Comparison of ENCODE assay signal across 1 cellular context in the genomic region with DNA sequence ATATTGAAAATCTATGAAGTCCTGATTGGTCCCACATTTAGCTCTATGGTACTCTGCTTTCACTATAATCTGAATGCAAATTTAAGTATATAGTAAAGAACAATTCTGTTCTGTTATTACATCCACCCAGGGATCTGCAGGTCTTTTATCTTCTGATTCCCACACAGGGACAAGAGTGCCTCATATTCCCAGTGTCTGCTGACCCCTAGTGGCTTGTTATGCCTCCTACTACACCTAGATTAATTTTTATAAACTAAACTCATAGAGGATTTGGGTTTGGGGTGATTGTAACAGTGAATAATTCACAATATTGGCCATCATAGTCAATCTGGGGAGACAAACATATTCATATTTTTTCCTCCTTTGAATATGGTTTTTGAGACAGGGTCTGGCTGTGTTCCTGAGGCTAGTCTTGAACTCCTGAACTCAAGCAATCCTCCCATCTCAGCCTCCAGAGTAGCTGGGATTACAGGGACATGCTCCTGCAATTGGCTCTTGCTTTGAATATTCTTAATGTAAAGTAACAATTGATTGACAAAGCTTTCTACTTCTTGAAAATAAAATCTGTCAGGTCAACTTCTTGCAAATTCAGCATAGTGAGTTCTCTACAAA.
TF ChIP-seq lines count a peak whose summit lies in the region.

No MANE protein-coding gene starts in this region.

TF ChIP-seq in K562, 482 proteins besides CTCF, POLR2A, EP300 and RAD21 (continued from another document):
- TF ChIP-seq, protein P1, sequence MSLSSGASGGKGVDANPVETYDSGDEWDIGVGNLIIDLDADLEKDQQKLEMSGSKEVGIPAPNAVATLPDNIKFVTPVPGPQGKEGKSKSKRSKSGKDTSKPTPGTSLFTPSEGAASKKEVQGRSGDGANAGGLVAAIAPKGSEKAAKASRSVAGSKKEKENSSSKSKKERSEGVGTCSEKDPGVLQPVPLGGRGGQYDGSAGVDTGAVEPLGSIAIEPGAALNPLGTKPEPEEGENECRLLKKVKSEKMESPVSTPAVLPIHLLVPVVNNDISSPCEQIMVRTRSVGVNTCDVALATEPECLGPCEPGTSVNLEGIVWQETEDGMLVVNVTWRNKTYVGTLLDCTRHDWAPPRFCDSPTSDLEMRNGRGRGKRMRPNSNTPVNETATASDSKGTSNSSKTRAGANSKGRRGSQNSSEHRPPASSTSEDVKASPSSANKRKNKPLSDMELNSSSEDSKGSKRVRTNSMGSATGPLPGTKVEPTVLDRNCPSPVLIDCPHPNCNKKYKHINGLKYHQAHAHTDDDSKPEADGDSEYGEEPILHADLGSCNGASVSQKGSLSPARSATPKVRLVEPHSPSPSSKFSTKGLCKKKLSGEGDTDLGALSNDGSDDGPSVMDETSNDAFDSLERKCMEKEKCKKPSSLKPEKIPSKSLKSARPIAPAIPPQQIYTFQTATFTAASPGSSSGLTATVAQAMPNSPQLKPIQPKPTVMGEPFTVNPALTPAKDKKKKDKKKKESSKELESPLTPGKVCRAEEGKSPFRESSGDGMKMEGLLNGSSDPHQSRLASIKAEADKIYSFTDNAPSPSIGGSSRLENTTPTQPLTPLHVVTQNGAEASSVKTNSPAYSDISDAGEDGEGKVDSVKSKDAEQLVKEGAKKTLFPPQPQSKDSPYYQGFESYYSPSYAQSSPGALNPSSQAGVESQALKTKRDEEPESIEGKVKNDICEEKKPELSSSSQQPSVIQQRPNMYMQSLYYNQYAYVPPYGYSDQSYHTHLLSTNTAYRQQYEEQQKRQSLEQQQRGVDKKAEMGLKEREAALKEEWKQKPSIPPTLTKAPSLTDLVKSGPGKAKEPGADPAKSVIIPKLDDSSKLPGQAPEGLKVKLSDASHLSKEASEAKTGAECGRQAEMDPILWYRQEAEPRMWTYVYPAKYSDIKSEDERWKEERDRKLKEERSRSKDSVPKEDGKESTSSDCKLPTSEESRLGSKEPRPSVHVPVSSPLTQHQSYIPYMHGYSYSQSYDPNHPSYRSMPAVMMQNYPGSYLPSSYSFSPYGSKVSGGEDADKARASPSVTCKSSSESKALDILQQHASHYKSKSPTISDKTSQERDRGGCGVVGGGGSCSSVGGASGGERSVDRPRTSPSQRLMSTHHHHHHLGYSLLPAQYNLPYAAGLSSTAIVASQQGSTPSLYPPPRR (CRISPR knock-in tag; IDR thresholded peaks at IDR 0.05; ENCODE audit: borderline replicate concordance), result no peak
- TF ChIP-seq LARP7 (IDR thresholded peaks at IDR 0.05) (no peak), SMC3 (conservative IDR thresholded peaks at IDR 0.05; ENCODE audit: insufficient read depth, low read depth, low read length) (peak; percentile 37; the same call in 1 of the 2 replicates), BACH1 (tag; IDR thresholded peaks at IDR 0.05) (no peak), RFX1 (IDR thresholded peaks at IDR 0.05) (no peak), GATA2 (CRISPR knock-in tag; IDR thresholded peaks at IDR 0.05) (no peak), CAMTA2 (CRISPR knock-in tag; conservative IDR thresholded peaks at IDR 0.05) (no peak), PBX2 (CRISPR knock-in tag; IDR thresholded peaks at IDR 0.05; ENCODE audit: low read depth) (no peak), PBX2 (tag; conservative IDR thresholded peaks at IDR 0.05; ENCODE audit: low read depth) (no peak), CREB1 (IDR thresholded peaks at IDR 0.05) (no peak), CREB1 (CRISPR knock-in tag; IDR thresholded peaks at IDR 0.05) (no peak), SIX5 (IDR thresholded peaks at IDR 0.05; ENCODE audit: borderline replicate concordance in 1 of 2, insufficient read depth in 1 of 2, low read depth in 1 of 2, low read length in 2 of 2) (no peak)
- TF ChIP-seq, protein P2, sequence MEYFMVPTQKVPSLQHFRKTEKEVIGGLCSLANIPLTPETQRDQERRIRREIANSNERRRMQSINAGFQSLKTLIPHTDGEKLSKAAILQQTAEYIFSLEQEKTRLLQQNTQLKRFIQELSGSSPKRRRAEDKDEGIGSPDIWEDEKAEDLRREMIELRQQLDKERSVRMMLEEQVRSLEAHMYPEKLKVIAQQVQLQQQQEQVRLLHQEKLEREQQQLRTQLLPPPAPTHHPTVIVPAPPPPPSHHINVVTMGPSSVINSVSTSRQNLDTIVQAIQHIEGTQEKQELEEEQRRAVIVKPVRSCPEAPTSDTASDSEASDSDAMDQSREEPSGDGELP (CRISPR knock-in tag; IDR thresholded peaks at IDR 0.05; ENCODE audit: borderline replicate concordance), result no peak
TF ChIP-seq in K562: peak in this region for 2.
